7 cellular contexts compared by ENCODE assay signal in genomic region chr9:38619556-38620447, GRCh38. TPM values are rescaled to one million over a fixed set of nuclear protein-coding genes. Genes with fewer than 3 reads are reported as not detected.
A peak's percentile ranks its signal among the peaks of the same experiment; 100 is the strongest.
DNase-seq lines count a peak whose midpoint lies in the region; ATAC-seq and TF ChIP-seq lines count a peak whose summit lies in the region.

No MANE protein-coding gene starts in this region.

- intact Hi-C loops in activated CD4-positive, alpha-beta T cell treated with anti-CD3 and anti-CD28 coated beads, Interleukin-2, amount 10 ng/mL, durations not matched to agents 24 days and 14 days (cut with micrococcal nuclease), result no loop called here
- intact Hi-C loops in tibial artery (cut with DNase I; ENCODE audit: low total_unique reads), result no loop called here

- no peak for TF ChIP-seq CTCF in KMS-11 (conservative IDR thresholded peaks at IDR 0.05; ENCODE audit: low read depth, low read length)
- no peak for TF ChIP-seq CTCF in endodermal cell (conservative IDR thresholded peaks at IDR 0.05)
- no peak for TF ChIP-seq CTCF in tibial artery (IDR thresholded peaks at IDR 0.05)

- H3K9ac ChIP-seq in KMS-11, result peak overlapping the region; percentile 84
- peak overlapping the region; percentile 55 for H3K9ac ChIP-seq in endodermal cell (ENCODE audit: extremely low read depth, low read length, poor library complexity, severe bottlenecking)

- peak overlapping the region; percentile 85 for H2AFZ ChIP-seq in KMS-11 (ENCODE audit: low read depth)

- H3K27me3 Mint-ChIP-seq in activated CD4-positive, alpha-beta T cell treated with anti-CD3 and anti-CD28 coated beads, Interleukin-2, amount 10 ng/mL, durations not matched to agents 24 days and 14 days, result peaks cover 42% of the 10 kb centered on the region
- H3K27me3 Mint-ChIP-seq in endodermal cell (ENCODE audit: insufficient read depth) (peaks cover 43% of the 10 kb centered on the region), naive B cell (peaks cover 36 to 57% (median 55%) of the 10 kb centered on the region in 3 donors)

- H3K27me3 ChIP-seq in KMS-11 (ENCODE audit: insufficient read depth, low read depth) (no peaks in the 10 kb centered on the region), endodermal cell (ENCODE audit: control insufficient read depth, insufficient read depth, low read length, poor library complexity, severe bottlenecking) (peaks cover 21% of the 10 kb centered on the region), tibial artery (peaks cover 0 to 50% of the 10 kb centered on the region in 2 donors)

- peak overlapping the region; percentile 89 for H3K27ac Mint-ChIP-seq in activated CD4-positive, alpha-beta T cell treated with anti-CD3 and anti-CD28 coated beads, Interleukin-2, amount 10 ng/mL, durations not matched to agents 24 days and 14 days
- H3K27ac Mint-ChIP-seq in endodermal cell (peak overlapping the region; percentile 56), naive B cell (peak overlapping the region in 1 of 6 donors; percentile 61)

- H3K36me3 Mint-ChIP-seq in activated CD4-positive, alpha-beta T cell treated with anti-CD3 and anti-CD28 coated beads, Interleukin-2, amount 10 ng/mL, durations not matched to agents 24 days and 14 days (ENCODE audit: low read depth), result peaks cover 3% of the 10 kb centered on the region
- H3K36me3 Mint-ChIP-seq in endodermal cell (ENCODE audit: low read depth), result peaks cover 2% of the 10 kb centered on the region
- peaks cover 5 to 8% of the 10 kb centered on the region in 2 donors for H3K36me3 Mint-ChIP-seq in naive B cell

- H3K4me3 ChIP-seq in KMS-11 (IDR thresholded peaks at IDR 0.05; ENCODE audit: insufficient read depth, low read depth, low read length) (no peak overlapping the region), endodermal cell (ENCODE audit: low read length) (peak overlapping the region; percentile 80), tibial artery (peak overlapping the region; percentile 21 to 49)

- peak overlapping the region; percentile 18 for H3K4me2 ChIP-seq in KMS-11

- H3K9me3 ChIP-seq in endodermal cell (ENCODE audit: control insufficient read depth, low read length) (peaks cover 12% of the 10 kb centered on the region), tibial artery (peaks cover 0 to 16% (median 12%) of the 10 kb centered on the region in 3 donors)

- H3K9me3 Mint-ChIP-seq in activated CD4-positive, alpha-beta T cell treated with anti-CD3 and anti-CD28 coated beads, Interleukin-2, amount 10 ng/mL, durations not matched to agents 24 days and 14 days, result peaks cover 4% of the 10 kb centered on the region
- H3K9me3 Mint-ChIP-seq in endodermal cell (peaks cover 9% of the 10 kb centered on the region), naive B cell (peaks cover 0 to 21% (median 16%) of the 10 kb centered on the region in 7 donors)

- peak; percentile 73 for DNase-seq in activated CD4-positive, alpha-beta T cell treated with anti-CD3 and anti-CD28 coated beads, Interleukin-2, amount 10 ng/mL, durations not matched to agents 24 days and 14 days
- peak; percentile 76 for DNase-seq in endodermal cell
- no peak for DNase-seq in naive B cell
- no peak for DNase-seq in tibial artery

- H3K36me3 ChIP-seq in KMS-11 (ENCODE audit: insufficient read depth) (no peaks in the 10 kb centered on the region), endodermal cell (ENCODE audit: control insufficient read depth, insufficient read depth, low read length) (no peaks in the 10 kb centered on the region), tibial artery (no peaks in the 10 kb centered on the region)

- H3K4me1 ChIP-seq in KMS-11 (ENCODE audit: low read depth, poor library complexity, severe bottlenecking) (peaks cover 14% of the 10 kb centered on the region), endodermal cell (ENCODE audit: control insufficient read depth, insufficient read depth, low read length) (no peaks in the 10 kb centered on the region), tibial artery (peaks cover 0 to 29% (median 28%) of the 10 kb centered on the region in 4 donors)

- no peaks in the 10 kb centered on the region for H4K20me1 ChIP-seq in KMS-11 (ENCODE audit: insufficient read depth)

- H3K4me1 Mint-ChIP-seq in activated CD4-positive, alpha-beta T cell treated with anti-CD3 and anti-CD28 coated beads, Interleukin-2, amount 10 ng/mL, durations not matched to agents 24 days and 14 days, result peaks cover 10% of the 10 kb centered on the region
- H3K4me1 Mint-ChIP-seq in endodermal cell (peaks cover 6% of the 10 kb centered on the region), naive B cell (peaks cover 5 to 14% (median 13%) of the 10 kb centered on the region in 3 donors)

- H3K27ac ChIP-seq in KMS-11, result peak overlapping the region; percentile 84
- no peak overlapping the region for H3K27ac ChIP-seq in endodermal cell (ENCODE audit: low read depth, low read length)
- H3K27ac ChIP-seq in tibial artery, result no peak overlapping the region

- peak overlapping the region; percentile 93 for H3K4me3 Mint-ChIP-seq in activated CD4-positive, alpha-beta T cell treated with anti-CD3 and anti-CD28 coated beads, Interleukin-2, amount 10 ng/mL, durations not matched to agents 24 days and 14 days
- peak overlapping the region; percentile 75 for H3K4me3 Mint-ChIP-seq in endodermal cell
- H3K4me3 Mint-ChIP-seq in naive B cell, result peak overlapping the region; percentile 58 to 88 (median 76)

- peaks cover 4% of the 10 kb centered on the region; the same call in 1 of the 2 replicates for H3K79me2 ChIP-seq in KMS-11 (ENCODE audit: insufficient read depth, low read depth)

- ATAC-seq in naive B cell (ENCODE audit: low read depth in 2 of 2), result no peak
- ATAC-seq in GM21786 (IDR thresholded peaks at IDR 0.05; ENCODE audit: unreplicated experiment), result no peak
- ATAC-seq in HG02885 (IDR thresholded peaks at IDR 0.05; ENCODE audit: poor library complexity, unreplicated experiment), result no peak

- 3 to 34% methylated on average over 5 to 54 of the region's 58 CpGs for WGBS in endodermal cell (ENCODE audit: insufficient coverage in 1 of 2, insufficient read length in 1 of 2), 2 experiments

RNA-seq across cellular contexts. Expression of gene ANKRD18A, which starts 0.6 kb away (rescaled TPM):
- total RNA-seq in activated CD4-positive, alpha-beta T cell treated with anti-CD3 and anti-CD28 coated beads, Interleukin-2, amount 10 ng/mL, durations not matched to agents 24 days and 14 days, result 2.7 and 4.5 TPM in 2 replicates
- 1 to 10 TPM; 5.3 to 8.0 TPM for total RNA-seq in endodermal cell
- polyA plus RNA-seq in endodermal cell (2013, experiment 1 of 2), result 6.3 TPM
- 4.0 TPM for polyA plus RNA-seq in endodermal cell (2013, experiment 2 of 2)
- polyA plus RNA-seq in naive B cell (ENCODE audit: low read depth in 6 of 6), result not detected

Comparison
In these comparisons a context has a peak if more than half of its experiments do, and no peak if none do; other contexts are left out.
1. DNase-seq: peak in activated CD4-positive, alpha-beta T cell treated with anti-CD3 and anti-CD28 coated beads, Interleukin-2, amount 10 ng/mL, durations not matched to agents 24 days and 14 days (single experiment) and endodermal cell (single experiment); none in naive B cell (single experiment) and tibial artery (0 of 2).
2. Peak in every context shown above with its lines, with median percentiles within 50 percentile points of each other: H3K4me3 Mint-ChIP-seq.